ENCODE assay signal across 10 cellular contexts in the genomic region with DNA sequence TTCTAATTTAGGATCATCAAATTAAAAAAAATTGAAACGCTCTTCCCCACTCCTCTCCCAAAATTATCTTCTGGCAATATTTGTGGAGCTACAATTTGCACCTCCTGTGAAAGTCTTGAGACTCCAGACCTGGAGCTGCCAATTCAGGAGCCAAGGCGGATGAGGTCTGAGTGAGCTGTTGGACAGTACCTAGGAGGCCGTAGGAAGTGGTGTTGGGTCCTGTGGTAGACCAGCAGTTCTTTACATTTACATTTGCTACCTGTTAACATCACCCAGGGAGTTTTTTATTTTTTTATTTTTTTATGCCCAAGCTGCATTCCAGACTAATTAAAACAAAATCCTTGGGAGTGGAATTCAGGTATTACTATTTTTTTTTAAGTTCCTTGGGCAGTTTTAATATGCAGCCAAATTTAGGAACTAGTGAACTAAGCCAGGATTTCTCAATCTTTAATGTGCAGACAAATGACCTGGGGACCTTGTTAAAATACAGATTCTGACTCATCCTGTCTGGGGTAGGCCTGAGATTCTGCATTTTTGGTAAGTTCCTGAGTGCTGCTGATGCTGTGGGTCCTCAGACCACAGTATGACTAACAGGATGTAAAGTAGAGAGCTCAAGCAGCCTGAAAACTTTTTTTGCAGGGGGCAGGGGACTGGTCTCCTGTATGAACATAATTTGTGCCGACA.
A peak's percentile ranks its signal among the peaks of the same experiment; 100 is the strongest.
DNase-seq lines count a peak whose midpoint lies in the region; ATAC-seq and TF ChIP-seq lines count a peak whose summit lies in the region.
"Had no signal": no experiment of that assay in that cellular context is flagged by ENCODE, and none has a peak within 500 bp of the region (broad histone marks: within the 10 kb centered on the region; RNA-seq: fewer than 3 reads in every experiment).

No MANE protein-coding gene starts in this region.

- no peak for TF ChIP-seq POLR2A in testis (IDR thresholded peaks at IDR 0.05)

- CTCF ChIA-PET in BJ (lab: Yijun Ruan, JAX) = interaction anchor here (0.6 to 1.2 kb wide), 3 partner anchors 65 to 433 kb away, joined by 3 read pairs; no protein-coding TSS in a partner anchor
- CTCF ChIA-PET in activated CD8-positive, alpha-beta T cell treated with anti-CD3 and anti-CD28 coated beads for 36 hours (lab: Charles Lee) = no interaction called here

- H3K4me3 Mint-ChIP-seq in activated CD8-positive, alpha-beta T cell treated with anti-CD3 and anti-CD28 coated beads for 36 hours = no peak overlapping the region
- H3K4me3 Mint-ChIP-seq: nephron had no signal

- H3K9me3 Mint-ChIP-seq in activated CD8-positive, alpha-beta T cell treated with anti-CD3 and anti-CD28 coated beads for 36 hours = no peaks in the 10 kb centered on the region
- H3K9me3 Mint-ChIP-seq: nephron had no signal

- peak overlapping the region; percentile 58 for H3K27ac Mint-ChIP-seq in activated CD8-positive, alpha-beta T cell treated with anti-CD3 and anti-CD28 coated beads for 36 hours
- H3K27ac Mint-ChIP-seq: nephron had no signal

- H3K27me3 Mint-ChIP-seq in activated CD8-positive, alpha-beta T cell treated with anti-CD3 and anti-CD28 coated beads for 36 hours = peaks cover 1% of the 10 kb centered on the region

- intact Hi-C loops in activated CD8-positive, alpha-beta T cell treated with anti-CD3 and anti-CD28 coated beads for 36 hours (cut with micrococcal nuclease) = no loop called here
- intact Hi-C loops in testis (cut with DNase I; ENCODE audit: low total_unique reads) = no loop called here

- no peaks in the 10 kb centered on the region for H3K36me3 ChIP-seq in BJ (ENCODE audit: control insufficient read depth, insufficient read depth, low read length)
- no peaks in the 10 kb centered on the region for H3K36me3 ChIP-seq in HUES48 (ENCODE audit: control insufficient read depth, insufficient read depth, low read length)
- H3K36me3 ChIP-seq in testis (ENCODE audit: low read depth, missing control alignments) = no peaks in the 10 kb centered on the region

- no peaks in the 10 kb centered on the region for H3K27me3 ChIP-seq in BJ (ENCODE audit: control insufficient read depth, insufficient read depth, low read length)
- H3K27me3 ChIP-seq in HUES48 (ENCODE audit: control insufficient read depth, insufficient read depth, low read length) = no peaks in the 10 kb centered on the region
- no peaks in the 10 kb centered on the region for H3K27me3 ChIP-seq in testis

- peak; percentile 92 for ATAC-seq in activated CD8-positive, alpha-beta T cell treated with anti-CD3 and anti-CD28 coated beads for 36 hours
- no peak for ATAC-seq in GM19467 (IDR thresholded peaks at IDR 0.05; ENCODE audit: unreplicated experiment)

- 95% methylated on average over 4 of the region's 4 CpGs for WGBS in testis, 2 donors

- POLR2A ChIA-PET in BJ (lab: Charles Lee) = no interaction called here
- POLR2A ChIA-PET in activated CD8-positive, alpha-beta T cell treated with anti-CD3 and anti-CD28 coated beads for 36 hours (lab: Charles Lee) = interaction anchor here (0.6 kb wide), 2 partner anchors 20 to 730 kb away, joined by 3 read pairs; no protein-coding TSS in a partner anchor

- H3K4me1 ChIP-seq in HUES48 (ENCODE audit: control insufficient read depth, insufficient read depth, low read length) = peaks cover 30% of the 10 kb centered on the region
- no peaks in the 10 kb centered on the region for H3K4me1 ChIP-seq in testis

- H3K4me1 Mint-ChIP-seq in activated CD8-positive, alpha-beta T cell treated with anti-CD3 and anti-CD28 coated beads for 36 hours (ENCODE audit: low read depth) = peaks cover 6% of the 10 kb centered on the region
- H3K4me1 Mint-ChIP-seq: nephron had no signal

- peak overlapping the region; percentile 57 for H3K27ac ChIP-seq in HUES48 (ENCODE audit: low read depth, low read length)
- no peak overlapping the region for H3K27ac ChIP-seq in testis

- H3K9me3 ChIP-seq in HUES48 (ENCODE audit: control insufficient read depth, insufficient read depth, low read length) (no peaks in the 10 kb centered on the region), testis (no peaks in the 10 kb centered on the region)

- H3K36me3 Mint-ChIP-seq in activated CD8-positive, alpha-beta T cell treated with anti-CD3 and anti-CD28 coated beads for 36 hours (ENCODE audit: low read depth) = no peaks in the 10 kb centered on the region

- TF ChIP-seq CTCF in BJ (IDR thresholded peaks at IDR 0.05; ENCODE audit: insufficient read depth, low read depth, low read length) (no peak), testis (IDR thresholded peaks at IDR 0.05) (no peak)
- no peak for TF ChIP-seq CTCF in activated CD8-positive, alpha-beta T cell treated with anti-CD3 and anti-CD28 coated beads for 36 hours (IDR thresholded peaks at IDR 0.05)

- H3K4me3 ChIP-seq in BJ (ENCODE audit: low read depth, low read length) (no peak overlapping the region; the same call in 1 of the 2 replicates), HUES48 (ENCODE audit: low read depth, low read length) (no peak overlapping the region), testis (no peak overlapping the region)

- DNase-seq in BJ (ENCODE audit: low read depth) (peak; percentile 82), iPS-NIHi7 (ENCODE audit: extremely low spot score) (peak; percentile 30), NCI-H2081 treated with DMSO at 0.1 percent for 48 hours (lab: John Stamatoyannopoulos, UW) (no peak), NCI-H774 (lab: John Stamatoyannopoulos, UW) (no peak), testis (no peak)
- DNase-seq in activated CD8-positive, alpha-beta T cell treated with anti-CD3 and anti-CD28 coated beads for 36 hours = peak; percentile 49
- DNase-seq: activated CD8-positive, alpha-beta memory T cell treated with anti-CD3 and anti-CD28 coated beads, Interleukin-2, amount 50 U/mL, for 4 hours had no signal

- H3K9ac ChIP-seq in HUES48 (ENCODE audit: low read depth, low read length) = no peak overlapping the region

Comparison
In these comparisons a context has a peak if more than half of its experiments do, and no peak if none do; other contexts are left out.
1. DNase-seq: peak in BJ (single experiment), activated CD8-positive, alpha-beta T cell treated with anti-CD3 and anti-CD28 coated beads for 36 hours (single experiment) and iPS-NIHi7 (single experiment); none in NCI-H2081 treated with DMSO at 0.1 percent for 48 hours (single experiment), NCI-H774 (single experiment) and testis (single experiment).